29 cellular contexts compared by ENCODE assay signal in the genomic region with DNA sequence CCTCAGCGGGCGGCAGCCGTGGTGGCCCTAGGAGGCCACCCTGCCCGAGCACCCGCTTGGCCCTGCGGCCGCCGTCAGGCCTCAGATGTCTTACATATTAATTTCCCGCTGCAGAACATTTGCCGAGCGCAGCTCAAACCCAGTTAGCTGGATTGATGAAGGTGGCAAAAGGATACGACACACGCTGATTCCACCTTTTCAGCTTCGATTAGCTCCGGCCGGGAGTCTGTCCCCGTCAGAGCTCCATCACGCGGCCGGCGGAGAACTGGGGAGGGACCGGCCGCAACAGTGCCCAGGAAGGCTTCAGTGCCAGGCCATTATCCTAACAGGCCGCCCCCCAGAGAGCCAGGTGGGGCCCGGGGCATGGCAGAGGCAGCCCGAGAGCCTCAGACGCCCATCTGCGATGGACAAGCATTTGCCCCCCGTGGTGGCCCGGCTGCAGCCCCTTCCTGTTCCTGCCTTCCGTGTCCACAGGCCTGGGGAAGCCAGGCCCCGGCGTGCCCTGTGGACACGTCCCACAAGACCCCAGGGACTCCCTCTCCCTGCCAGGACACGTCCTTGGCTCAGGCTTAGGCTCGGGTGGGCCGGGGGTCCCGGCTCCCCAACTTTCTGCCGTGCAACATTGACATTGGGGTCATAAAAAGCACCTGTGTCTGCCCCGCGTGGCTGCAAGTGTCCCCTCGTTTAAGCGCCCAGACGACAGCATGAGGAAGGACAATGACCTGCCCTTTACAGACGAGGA.
"Had no signal": no experiment of that assay in that cellular context is flagged by ENCODE, and none has a peak within 500 bp of the region (broad histone marks: within the 10 kb centered on the region; RNA-seq: fewer than 3 reads in every experiment).

No MANE protein-coding gene starts in this region.

- H3K9me3 Mint-ChIP-seq: activated naive CD4-positive, alpha-beta T cell treated with anti-CD3 and anti-CD28 coated beads, Interleukin-2, amount 50 U/mL, for 72 hours; activated T-cell treated with anti-CD3 and anti-CD28 coated beads, Interleukin-2, amount 50 U/mL, for 72 hours; central memory CD8-positive, alpha-beta T cell; dendritic cell treated with granulocyte-macrophage colony-stimulating factor and Interleukin-4, amounts not matched to agents 40 ng/mL and 50 ng/mL, for 4 days; naive thymus-derived CD8-positive, alpha-beta T cell; neural crest cell; stimulated activated effector memory CD8-positive, alpha-beta T cell treated with anti-CD3 and anti-CD28 coated beads, Interleukin-12 subunit alpha, Interleukin-12 subunit beta, amount 100 ng/mL, for 72 hours; stimulated activated naive CD8-positive, alpha-beta T cell treated with anti-CD3 and anti-CD28 coated beads, Interleukin-15, Interleukin-2, amounts not matched to agents 100 ng/mL and 50 ng/mL, for 24 hours; T-helper 2 cell treated with Interferon-gamma antibody and Interleukin-4, amounts not matched to agents 5 μg/mL and 100 μg/mL, for 36 hours had no signal

- H3K27ac ChIP-seq: breast epithelium, epithelial cell of prostate, skin epidermis, thoracic aorta had no signal

- H3K4me1 ChIP-seq: breast epithelium had no signal

- FAIRE-seq: endometrium, frontal cortex, keratinocyte, urothelium cell line had no signal

- ATAC-seq: activated CD4-positive, alpha-beta T cell treated with anti-CD3 and anti-CD28 coated beads for 36 hours; activated T-cell treated with anti-CD3 and anti-CD28 coated beads, Interleukin-2, amount 50 U/mL, for 72 hours; lower lobe of right lung; naive thymus-derived CD8-positive, alpha-beta T cell; sciatic nerve; stimulated activated effector memory CD8-positive, alpha-beta T cell treated with anti-CD3 and anti-CD28 coated beads, Interleukin-12 subunit alpha, Interleukin-12 subunit beta, amount 100 ng/mL, for 72 hours had no signal

- H3K36me3 Mint-ChIP-seq: activated naive CD4-positive, alpha-beta T cell treated with anti-CD3 and anti-CD28 coated beads, Interleukin-2, amount 50 U/mL, for 72 hours; naive thymus-derived CD8-positive, alpha-beta T cell; stimulated activated effector memory CD8-positive, alpha-beta T cell treated with anti-CD3 and anti-CD28 coated beads, Interleukin-12 subunit alpha, Interleukin-12 subunit beta, amount 100 ng/mL, for 72 hours had no signal

- H3K4me3 ChIP-seq: breast epithelium, lower lobe of right lung, skin epidermis, thoracic aorta had no signal

- H3K36me3 ChIP-seq: breast epithelium, lower lobe of right lung, thoracic aorta had no signal

- H3K4me1 Mint-ChIP-seq: central memory CD8-positive, alpha-beta T cell; neural crest cell; stimulated activated effector memory CD8-positive, alpha-beta T cell treated with anti-CD3 and anti-CD28 coated beads, Interleukin-12 subunit alpha, Interleukin-12 subunit beta, amount 100 ng/mL, for 72 hours had no signal

- H3K27ac Mint-ChIP-seq: activated CD4-positive, alpha-beta T cell treated with anti-CD3 and anti-CD28 coated beads for 36 hours; activated naive CD4-positive, alpha-beta T cell treated with anti-CD3 and anti-CD28 coated beads, Interleukin-2, amount 50 U/mL, for 72 hours; activated T-cell treated with anti-CD3 and anti-CD28 coated beads, Interleukin-2, amount 50 U/mL, for 72 hours; dendritic cell treated with granulocyte-macrophage colony-stimulating factor and Interleukin-4, amounts not matched to agents 40 ng/mL and 50 ng/mL, for 4 days; stimulated activated effector memory CD8-positive, alpha-beta T cell treated with anti-CD3 and anti-CD28 coated beads, Interleukin-12 subunit alpha, Interleukin-12 subunit beta, amount 100 ng/mL, for 72 hours; stimulated activated naive CD8-positive, alpha-beta T cell treated with anti-CD3 and anti-CD28 coated beads, Interleukin-15, Interleukin-2, amounts not matched to agents 100 ng/mL and 50 ng/mL, for 24 hours; T-helper 2 cell treated with Interferon-gamma antibody and Interleukin-4, amounts not matched to agents 5 μg/mL and 100 μg/mL, for 36 hours had no signal

- H3K4me3 Mint-ChIP-seq: activated CD4-positive, alpha-beta T cell treated with anti-CD3 and anti-CD28 coated beads for 36 hours; activated T-cell treated with anti-CD3 and anti-CD28 coated beads, Interleukin-2, amount 50 U/mL, for 72 hours; central memory CD8-positive, alpha-beta T cell; dendritic cell treated with granulocyte-macrophage colony-stimulating factor and Interleukin-4, amounts not matched to agents 40 ng/mL and 50 ng/mL, for 4 days; naive thymus-derived CD8-positive, alpha-beta T cell; neural crest cell; stimulated activated effector memory CD8-positive, alpha-beta T cell treated with anti-CD3 and anti-CD28 coated beads, Interleukin-12 subunit alpha, Interleukin-12 subunit beta, amount 100 ng/mL, for 72 hours; stimulated activated naive CD8-positive, alpha-beta T cell treated with anti-CD3 and anti-CD28 coated beads, Interleukin-15, Interleukin-2, amounts not matched to agents 100 ng/mL and 50 ng/mL, for 24 hours; T-helper 2 cell treated with Interferon-gamma antibody and Interleukin-4, amounts not matched to agents 5 μg/mL and 100 μg/mL, for 36 hours had no signal

- DNase-seq: activated CD4-positive, alpha-beta T cell treated with anti-CD3 and anti-CD28 coated beads for 36 hours; activated CD4-positive, alpha-beta T cell treated with anti-CD3 and anti-CD28 coated beads, Interleukin-2, amount 50 U/mL, for 4 hours; activated CD4-positive, CD25-positive, alpha-beta regulatory T cell; activated naive CD4-positive, alpha-beta T cell; activated T-cell treated with anti-CD3 and anti-CD28 coated beads for 4 hours; activated T-cell treated with anti-CD3 and anti-CD28 coated beads, Interleukin-2, amount 50 U/mL, for 72 hours; hippocampal formation; mesenchymal stem cell; naive thymus-derived CD8-positive, alpha-beta T cell; stimulated activated CD4-positive, alpha-beta T cell treated with anti-CD3 and anti-CD28 coated beads, Interleukin-4, amount 100 ng/mL, for 24 hours; T-helper 1 cell; trophoblast cell had no signal

- H3K27me3 Mint-ChIP-seq: activated CD4-positive, alpha-beta T cell treated with anti-CD3 and anti-CD28 coated beads for 36 hours; central memory CD8-positive, alpha-beta T cell; stimulated activated naive CD8-positive, alpha-beta T cell treated with anti-CD3 and anti-CD28 coated beads, Interleukin-15, Interleukin-2, amounts not matched to agents 100 ng/mL and 50 ng/mL, for 24 hours had no signal

- H3K9me3 ChIP-seq: breast epithelium, lower lobe of right lung, thoracic aorta had no signal
